Comparison of ENCODE assay signal across 15 cellular contexts in genomic region chr15:66650433-66650832, GRCh38. TPM values are rescaled to one million over a fixed set of nuclear protein-coding genes. Genes with fewer than 3 reads are reported as not detected.
DNase-seq lines count a peak whose midpoint lies in the region; ATAC-seq and TF ChIP-seq lines count a peak whose summit lies in the region.
"Had no signal": no experiment of that assay in that cellular context is flagged by ENCODE, and none has a peak within 500 bp of the region (broad histone marks: within the 10 kb centered on the region; RNA-seq: fewer than 3 reads in every experiment).

No MANE protein-coding gene starts in this region.

- ATAC-seq in lower lobe of right lung (peak; percentile 79 to 86), upper lobe of left lung (ENCODE audit: low FRiP score in 2 of 2) (peak; percentile 2 to 85), GM19328 (IDR thresholded peaks at IDR 0.05; ENCODE audit: unreplicated experiment) (no peak), HG03139 (IDR thresholded peaks at IDR 0.05; ENCODE audit: unreplicated experiment) (no peak), HG03469 (IDR thresholded peaks at IDR 0.05; ENCODE audit: unreplicated experiment) (no peak)

- no peak overlapping the region for H3K4me2 ChIP-seq in Karpas-422 (ENCODE audit: low read depth, low read length, poor library complexity, severe bottlenecking)

- TF ChIP-seq CTCF in fibroblast of mammary gland (conservative IDR thresholded peaks at IDR 0.05; ENCODE audit: control insufficient read depth, insufficient read depth, low read depth, low read length) (no peak), lower lobe of right lung (IDR thresholded peaks at IDR 0.05) (no peak), upper lobe of left lung (IDR thresholded peaks at IDR 0.05) (no peak)

- WGBS in upper lobe of left lung, 2 donors = 39 to 78% methylated on average over 4 to 5 of the region's 5 CpGs

- H3K4me1 ChIP-seq in lower lobe of right lung = peaks cover 55% of the 10 kb centered on the region
- peaks cover 28 to 70% (median 37%) of the 10 kb centered on the region in 4 donors for H3K4me1 ChIP-seq in upper lobe of left lung
- no peaks in the 10 kb centered on the region for H3K4me1 ChIP-seq in Karpas-422 (ENCODE audit: low read length)

- peak overlapping the region; percentile 32 for H3K27ac ChIP-seq in lower lobe of right lung
- peak overlapping the region; percentile 57 to 89 (median 77) for H3K27ac ChIP-seq in upper lobe of left lung
- H3K27ac ChIP-seq in Karpas-422 (ENCODE audit: low read length) = no peak overlapping the region
- H3K27ac ChIP-seq: gastrocnemius medialis had no signal

- H3K36me3 ChIP-seq in lower lobe of right lung (no peaks in the 10 kb centered on the region), upper lobe of left lung (no peaks in the 10 kb centered on the region), Karpas-422 (ENCODE audit: insufficient read depth, low read length) (no peaks in the 10 kb centered on the region)
- H3K36me3 ChIP-seq: gastrocnemius medialis had no signal

- no peak overlapping the region for H3K9ac ChIP-seq in Karpas-422 (ENCODE audit: low read length)

- H2AFZ ChIP-seq in Karpas-422 (ENCODE audit: low read length) = no peak overlapping the region

- no peaks in the 10 kb centered on the region for H3K9me2 ChIP-seq in Karpas-422 (replicated peaks; ENCODE audit: insufficient read depth, low read length)

- peak in 1 of 4 donors; percentile 12 for TF ChIP-seq EP300 in upper lobe of left lung (IDR thresholded peaks at IDR 0.05)

- intact Hi-C loops in lower lobe of right lung (cut with DNase I) = no loop called here

- DNase-seq in MV-4-11 (lab: John Stamatoyannopoulos, UW) (peak; percentile 68), fibroblast of mammary gland (ENCODE audit: low read depth) (peak; percentile 31), lower lobe of right lung (peak; percentile 83), upper lobe of left lung (peak; percentile 68 to 73), Karpas-422 (no peak)
- DNase-seq: HFFc6, NCI-H1436 treated with DMSO at 0.1 percent for 48 hours, NCI-H526 treated with DMSO at 0.1 percent for 48 hours, RPMI8226, small intestine, T-helper 9 cell had no signal

- H3K79me2 ChIP-seq in Karpas-422 (ENCODE audit: low read length) = no peaks in the 10 kb centered on the region

- H3K27me3 ChIP-seq in lower lobe of right lung (ENCODE audit: low read depth) = no peaks in the 10 kb centered on the region
- no peaks in the 10 kb centered on the region for H3K27me3 ChIP-seq in upper lobe of left lung
- no peaks in the 10 kb centered on the region for H3K27me3 ChIP-seq in Karpas-422 (ENCODE audit: low read length)

- H4K20me1 ChIP-seq in Karpas-422 (ENCODE audit: insufficient read depth, low read depth, low read length) = 0 out of 2 replicates have a peak, but pooled peaks cover 7% of the 10 kb centered on the region

- H3K9me3 ChIP-seq in lower lobe of right lung (no peaks in the 10 kb centered on the region), upper lobe of left lung (no peaks in the 10 kb centered on the region), Karpas-422 (ENCODE audit: low read length) (no peaks in the 10 kb centered on the region)
- H3K9me3 ChIP-seq: gastrocnemius medialis had no signal

- no peak overlapping the region for H3K4me3 ChIP-seq in fibroblast of mammary gland (ENCODE audit: control insufficient read depth, low read depth, low read length)
- H3K4me3 ChIP-seq in lower lobe of right lung = no peak overlapping the region
- no peak overlapping the region for H3K4me3 ChIP-seq in upper lobe of left lung
- H3K4me3 ChIP-seq in Karpas-422 (ENCODE audit: low read length) = no peak overlapping the region
- H3K4me3 ChIP-seq: gastrocnemius medialis had no signal

- no peak for TF ChIP-seq POLR2A in upper lobe of left lung (IDR thresholded peaks at IDR 0.05)

RNA-seq across cellular contexts. Expression of gene SMAD6, which starts 51.6 kb away (rescaled TPM):
- total RNA-seq in lower lobe of right lung (159 TPM), upper lobe of left lung (100 to 1,000 TPM in 3 of 6 donors, 10 to 100 TPM in 3; 76.6 to 377 (median 102) TPM)
- 0.89 and 1.8 TPM in 2 replicates for total RNA-seq in Karpas-422 (2014; rRNA removed; shearing (Covaris generic); ENCODE audit: low replicate concordance)

Comparison
In these comparisons a context has a peak if more than half of its experiments do, and no peak if none do; other contexts are left out.
1. ATAC-seq: peak in lower lobe of right lung (2 of 2) and upper lobe of left lung (2 of 2); none in GM19328 (single experiment), HG03139 (single experiment) and HG03469 (single experiment).
2. RNA of gene SMAD6, which starts 51.6 kb away (total RNA-seq): 159 TPM in lower lobe of right lung (single experiment) and 76.6 to 377 TPM in upper lobe of left lung; 0.89 to 1.8 TPM in Karpas-422; every median in the first group is over 10 times any median in the second.